17 cellular contexts compared by ENCODE assay signal in genomic region chrX:139518475-139518874, GRCh38. TPM values are rescaled to one million over a fixed set of nuclear protein-coding genes. Genes with fewer than 3 reads are reported as not detected.
A peak's percentile ranks its signal among the peaks of the same experiment; 100 is the strongest.
DNase-seq lines count a peak whose midpoint lies in the region; ATAC-seq, FAIRE-seq and TF ChIP-seq lines count a peak whose summit lies in the region.
"Had no signal": no experiment of that assay in that cellular context is flagged by ENCODE, and none has a peak within 500 bp of the region (broad histone marks: within the 10 kb centered on the region; RNA-seq: fewer than 3 reads in every experiment).

No MANE protein-coding gene starts in this region.

- H3K27ac ChIP-seq in astrocyte (ENCODE audit: low read depth, low read length) = no peak overlapping the region

- TF ChIP-seq CTCF in GM06990 (IDR thresholded peaks at IDR 0.05; ENCODE audit: insufficient read depth, low read length, poor library complexity, severe bottlenecking) (no peak), astrocyte (IDR thresholded peaks at IDR 0.05; ENCODE audit: insufficient read depth, low read depth, low read length) (no peak)

- H3K4me1 Mint-ChIP-seq in astrocyte (ENCODE audit: low read depth, unreplicated experiment) = no peaks in the 10 kb centered on the region
- H3K4me1 Mint-ChIP-seq in stimulated activated naive B cell treated with anti-CD40 and anti-IgM and Interleukin-4, amounts not matched to agents 10 μg/mL and 1 μg/mL and 100 μg/mL, for 72 hours = peaks cover 0 to 5% of the 10 kb centered on the region in 2 donors
- H3K4me1 Mint-ChIP-seq: B cell; CD4-positive, alpha-beta memory T cell had no signal

- ATAC-seq in stimulated activated naive B cell treated with anti-CD40 and anti-IgM and Interleukin-4, amounts not matched to agents 10 μg/mL and 1 μg/mL and 100 μg/mL, for 72 hours (replicated peaks) = peak; percentile 36 to 42
- ATAC-seq in HG03378 (IDR thresholded peaks at IDR 0.05; ENCODE audit: unreplicated experiment) = no peak
- ATAC-seq: HCT116, HepG2 had no signal

- H3K79me2 ChIP-seq in astrocyte (ENCODE audit: insufficient read depth, low read length) = no peaks in the 10 kb centered on the region

- H3K27me3 Mint-ChIP-seq in astrocyte (ENCODE audit: low read depth, unreplicated experiment) = no peaks in the 10 kb centered on the region
- peaks cover 0 to 3% of the 10 kb centered on the region in 2 donors for H3K27me3 Mint-ChIP-seq in stimulated activated naive B cell treated with anti-CD40 and anti-IgM and Interleukin-4, amounts not matched to agents 10 μg/mL and 1 μg/mL and 100 μg/mL, for 72 hours
- H3K27me3 Mint-ChIP-seq: B cell had no signal

- H4K20me1 ChIP-seq in astrocyte (ENCODE audit: insufficient read depth, low read length) = no peaks in the 10 kb centered on the region

- no peaks in the 10 kb centered on the region for H3K36me3 ChIP-seq in GM06990 (ENCODE audit: control insufficient read depth, insufficient read depth, low read length)
- no peaks in the 10 kb centered on the region for H3K36me3 ChIP-seq in astrocyte (ENCODE audit: insufficient read depth, low read length)

- no peaks in the 10 kb centered on the region for H3K4me1 ChIP-seq in astrocyte (ENCODE audit: insufficient read depth, low read length)

- no peak overlapping the region for H3K4me3 ChIP-seq in GM06990 (replicated peaks; ENCODE audit: low read depth, low read length)
- H3K4me3 ChIP-seq in astrocyte (ENCODE audit: insufficient read depth, low read depth, low read length) = no peak overlapping the region

- H3K27me3 ChIP-seq in GM06990 (replicated peaks; ENCODE audit: control insufficient read depth, insufficient read depth, low read length) (no peaks in the 10 kb centered on the region), astrocyte (ENCODE audit: insufficient read depth, low read length) (no peaks in the 10 kb centered on the region)

- no peaks in the 10 kb centered on the region for H3K36me3 Mint-ChIP-seq in astrocyte (ENCODE audit: low read depth, unreplicated experiment)
- H3K36me3 Mint-ChIP-seq in stimulated activated naive B cell treated with anti-CD40 and anti-IgM and Interleukin-4, amounts not matched to agents 10 μg/mL and 1 μg/mL and 100 μg/mL, for 72 hours = no peaks in the 10 kb centered on the region
- H3K36me3 Mint-ChIP-seq: CD4-positive, alpha-beta memory T cell had no signal

- no peak overlapping the region for H3K4me2 ChIP-seq in astrocyte (ENCODE audit: low read length)

- H3K9me3 Mint-ChIP-seq in astrocyte (ENCODE audit: unreplicated experiment) = no peaks in the 10 kb centered on the region
- peaks cover 0 to 7% of the 10 kb centered on the region in 2 donors for H3K9me3 Mint-ChIP-seq in stimulated activated naive B cell treated with anti-CD40 and anti-IgM and Interleukin-4, amounts not matched to agents 10 μg/mL and 1 μg/mL and 100 μg/mL, for 72 hours

- H2AFZ ChIP-seq in astrocyte (ENCODE audit: low read depth, low read length) = no peak overlapping the region

- H3K4me3 Mint-ChIP-seq in astrocyte (ENCODE audit: unreplicated experiment) = no peak overlapping the region
- no peak overlapping the region for H3K4me3 Mint-ChIP-seq in stimulated activated naive B cell treated with anti-CD40 and anti-IgM and Interleukin-4, amounts not matched to agents 10 μg/mL and 1 μg/mL and 100 μg/mL, for 72 hours
- H3K4me3 Mint-ChIP-seq: B cell; CD4-positive, alpha-beta memory T cell had no signal

- no peaks in the 10 kb centered on the region for H3K9me3 ChIP-seq in astrocyte (ENCODE audit: insufficient read depth, low read depth, low read length)

- FAIRE-seq in astrocyte (lab: Jason Lieb, UNC) = peak; percentile 94
- FAIRE-seq: G401.6, HepG2 had no signal

- no peak overlapping the region for H3K9ac ChIP-seq in astrocyte (ENCODE audit: low read length)

- H3K27ac Mint-ChIP-seq in astrocyte (ENCODE audit: unreplicated experiment) = no peak overlapping the region
- H3K27ac Mint-ChIP-seq in stimulated activated naive B cell treated with anti-CD40 and anti-IgM and Interleukin-4, amounts not matched to agents 10 μg/mL and 1 μg/mL and 100 μg/mL, for 72 hours = no peak overlapping the region
- H3K27ac Mint-ChIP-seq: B cell; CD4-positive, alpha-beta memory T cell had no signal

- DNase-seq in GM06990 (ENCODE audit: extremely low read depth, insufficient read length) = peak; percentile 10
- DNase-seq in NOMO-1 treated with dmso at 0.1 percent for 144 hours (lab: John Stamatoyannopoulos, UW; ENCODE audit: unreplicated experiment) = peak; percentile 7
- DNase-seq in astrocyte (ENCODE audit: low read depth) = no peak
- no peak for DNase-seq in stimulated activated naive B cell treated with anti-CD40 and anti-IgM and Interleukin-4, amounts not matched to agents 10 μg/mL and 1 μg/mL and 100 μg/mL, for 72 hours
- no peak for DNase-seq in glomerular visceral epithelial cell (ENCODE audit: extremely low spot score)
- DNase-seq in NCI-H1105 treated with DMSO at 0.1 percent for 48 hours (lab: John Stamatoyannopoulos, UW) = no peak
- DNase-seq: C1 segment of cervical spinal cord; CD4-positive, alpha-beta memory T cell; DMS79 had no signal

RNA-seq across cellular contexts. Expression of gene F9, which starts 12.1 kb away (rescaled TPM):
- total RNA-seq in astrocyte = not detected in 2 replicates
- total RNA-seq: A172; B cell; CD4-positive, alpha-beta memory T cell; H4; HepG2; HT1080 had no signal

Comparison
In these comparisons a context has a peak if more than half of its experiments do, and no peak if none do; other contexts are left out.
1. DNase-seq: peak in GM06990 (single experiment) and NOMO-1 treated with dmso at 0.1 percent for 144 hours (single experiment); none in astrocyte (single experiment), stimulated activated naive B cell treated with anti-CD40 and anti-IgM and Interleukin-4, amounts not matched to agents 10 μg/mL and 1 μg/mL and 100 μg/mL, for 72 hours (single experiment), glomerular visceral epithelial cell (single experiment) and NCI-H1105 treated with DMSO at 0.1 percent for 48 hours (single experiment).